1 cellular context compared by ENCODE assay signal in genomic region chr22:30325065-30325720, GRCh38.
TF ChIP-seq lines count a peak whose summit lies in the region.

No MANE protein-coding gene starts in this region.

TF ChIP-seq in GM12878, 131 proteins besides CTCF, POLR2A, EP300 and RAD21:
- TF ChIP-seq NR2F1 (conservative IDR thresholded peaks at IDR 0.05) (no peak), HDAC6 (IDR thresholded peaks at IDR 0.05; ENCODE audit: unreplicated experiment) (no peak), BHLHE40 (IDR thresholded peaks at IDR 0.05; ENCODE audit: borderline replicate concordance in 1 of 2, low read depth in 2 of 2, low read length in 1 of 2) (peak in 1 of 2 experiments; percentile 40; a peak in 1 of 4 replicates), ZBTB40 (IDR thresholded peaks at IDR 0.05; ENCODE audit: borderline replicate concordance) (no peak), MEF2B (IDR thresholded peaks at IDR 0.05; ENCODE audit: partially characterized antibody, poor library complexity, severe bottlenecking) (peak; percentile 74)
